In genomic region chr1:156122086-156122485, GRCh38 we compare ENCODE assay signal across 10 cellular contexts. TPM values are rescaled to one million over a fixed set of nuclear protein-coding genes. Genes with fewer than 3 reads are reported as not detected.
DNase-seq lines count a peak whose midpoint lies in the region; ATAC-seq, FAIRE-seq and TF ChIP-seq lines count a peak whose summit lies in the region.
"Had no signal": no experiment of that assay in that cellular context is flagged by ENCODE, and none has a peak within 500 bp of the region (broad histone marks: within the 10 kb centered on the region; RNA-seq: fewer than 3 reads in every experiment).

No MANE protein-coding gene starts in this region.

- no peak overlapping the region for H2AFZ ChIP-seq in keratinocyte (ENCODE audit: control insufficient read depth, low read length)

- dilution Hi-C loops in keratinocyte (cut with MboI; ENCODE audit: extremely low pct_ligation_motif_present, low sequenced_read_pairs), result no loop called here

- H3K4me1 ChIP-seq in keratinocyte (ENCODE audit: control insufficient read depth, extremely low read depth, insufficient read depth, low read length), result peaks cover 85% of the 10 kb centered on the region
- peaks cover 59 to 100% (median 93%) of the 10 kb centered on the region in 6 donors for H3K4me1 ChIP-seq in spleen

- ATAC-seq in HG02884 (IDR thresholded peaks at IDR 0.05; ENCODE audit: unreplicated experiment), result no peak
- ATAC-seq in GM18873 (IDR thresholded peaks at IDR 0.05; ENCODE audit: low FRiP score, unreplicated experiment), result no peak
- ATAC-seq in HG02798 (IDR thresholded peaks at IDR 0.05; ENCODE audit: poor library complexity, unreplicated experiment), result no peak

- peaks cover 81% of the 10 kb centered on the region for H3K79me2 ChIP-seq in keratinocyte (ENCODE audit: control insufficient read depth, insufficient read depth, low read length)

- H3K9ac ChIP-seq in keratinocyte (ENCODE audit: control insufficient read depth, extremely low read depth, insufficient read depth, low read length), result peak overlapping the region; percentile 66

- 59 to 83% (median 74%) methylated on average over 4 of the region's 4 CpGs for WGBS in spleen, 5 donors

- peak overlapping the region; percentile 100 for H3K4me3 ChIP-seq in HFF-Myc (replicated peaks; ENCODE audit: low read depth, low read length)
- peak overlapping the region; percentile 2 for H3K4me3 ChIP-seq in astrocyte of the spinal cord (ENCODE audit: low read depth, low read length)
- H3K4me3 ChIP-seq in keratinocyte (ENCODE audit: control insufficient read depth in 2 of 3, extremely low read depth in 1 of 3, insufficient read depth in 2 of 3, low read depth in 1 of 3, low read length in 3 of 3), result peak overlapping the region; percentile 1 to 68 (median 53)
- peak overlapping the region in 3 of 8 donors; percentile 0 to 48 (median 24) for H3K4me3 ChIP-seq in spleen

- peaks cover 2 to 16% of the 10 kb centered on the region in 2 experiments for H3K36me3 ChIP-seq in keratinocyte (ENCODE audit: control insufficient read depth in 2 of 2, extremely low read depth in 1 of 2, insufficient read depth in 2 of 2, low read length in 2 of 2)
- no peaks in the 10 kb centered on the region for H3K36me3 ChIP-seq in spleen

- intact Hi-C loops in spleen (cut with DNase I; ENCODE audit: low total_unique reads), result no loop called here

- no peak for FAIRE-seq in keratinocyte (lab: Jason Lieb, UNC)

- peak overlapping the region; percentile 97 for H3K27ac ChIP-seq in keratinocyte (ENCODE audit: control insufficient read depth, insufficient read depth, low read length)
- peak overlapping the region; percentile 53 to 92 (median 82) for H3K27ac ChIP-seq in spleen

- DNase-seq in HFF-Myc (ENCODE audit: extremely low read depth, low read depth) (no peak), astrocyte of the spinal cord (ENCODE audit: low read depth, low spot score) (no peak), keratinocyte (ENCODE audit: low read depth, low spot score) (no peak), spleen (no peak), KG1 (lab: John Stamatoyannopoulos, UW) (no peak)
- DNase-seq: activated naive CD4-positive, alpha-beta T cell treated with anti-CD3 and anti-CD28 coated beads, Interleukin-2, amount 10 ng/mL, durations not matched to agents 7 days and 5 days; stimulated activated CD4-positive, alpha-beta T cell treated with anti-CD3 and anti-CD28 coated beads, Interleukin-2, amount 100 ng/mL, for 24 hours had no signal

- peaks cover 22% of the 10 kb centered on the region for H4K20me1 ChIP-seq in keratinocyte (ENCODE audit: control insufficient read depth, extremely low read depth, insufficient read depth, low read length)

- H3K27me3 ChIP-seq in keratinocyte (ENCODE audit: control insufficient read depth, extremely low read depth, insufficient read depth, low read length) (no peaks in the 10 kb centered on the region), spleen (replicated peaks in 1 of 7) (peaks cover 0 to 37% (median 0%) of the 10 kb centered on the region in 7 donors)

- TF ChIP-seq CTCF in HFF-Myc (IDR thresholded peaks at IDR 0.05; ENCODE audit: low read depth, low read length, missing control alignments), result no peak
- no peak for TF ChIP-seq CTCF in astrocyte of the spinal cord (IDR thresholded peaks at IDR 0.05; ENCODE audit: low read depth, low read length)
- no peak for TF ChIP-seq CTCF in keratinocyte (optimal IDR thresholded peaks at IDR 0.05 in 1 of 3, IDR thresholded peaks at IDR 0.05 in 1 of 3, conservative IDR thresholded peaks at IDR 0.05 in 1 of 3; ENCODE audit: extremely low read depth in 1 of 3, insufficient read depth in 2 of 3, low read length in 3 of 3)
- TF ChIP-seq CTCF in spleen (IDR thresholded peaks at IDR 0.05 in 8 of 11, conservative IDR thresholded peaks at IDR 0.05 in 3 of 11), result no peak

- H3K9me3 ChIP-seq in keratinocyte (ENCODE audit: control insufficient read depth, low read depth, low read length) (no peaks in the 10 kb centered on the region), spleen (no peaks in the 10 kb centered on the region)

- in situ Hi-C loops in astrocyte of the spinal cord (cut with HindIII; ENCODE audit: low sequenced_read_pairs), result no loop called here

- no peak for TF ChIP-seq POLR2A in spleen (IDR thresholded peaks at IDR 0.05)

- peak overlapping the region; percentile 97 for H3K4me2 ChIP-seq in keratinocyte (ENCODE audit: control insufficient read depth, extremely low read depth, insufficient read depth, low read depth, low read length)

- H3K9me1 ChIP-seq in keratinocyte (ENCODE audit: control insufficient read depth, extremely low read depth, insufficient read depth, low read length), result peaks cover 3% of the 10 kb centered on the region

RNA-seq across cellular contexts. Expression of gene LMNA, which starts 7.6 kb away (rescaled TPM):
- 368 to 551 TPM (median 444 TPM) in 3 replicates for polyA plus RNA-seq in keratinocyte
- polyA plus RNA-seq in keratinocyte (2011; ENCODE audit: low read depth), result 222 TPM
- 159 and 403 TPM in 2 replicates for polyA plus RNA-seq in keratinocyte (2011; cell fraction: cytosol; rRNA removed)
- 626 and 729 TPM in 2 replicates for polyA plus RNA-seq in keratinocyte (2011; cell fraction: nucleus; rRNA removed)
- 224 and 699 TPM in 2 replicates for polyA plus RNA-seq in keratinocyte (2012; ENCODE audit: low replicate concordance)
- 328 to 615 TPM (median 504 TPM) in 3 replicates for polyA minus RNA-seq in keratinocyte
- 757 TPM for polyA minus RNA-seq in keratinocyte (2011; cell fraction: cytosol; rRNA and poly(A)+ RNA removed)
- polyA minus RNA-seq in keratinocyte (2011; cell fraction: nucleus; rRNA and poly(A)+ RNA removed), result 433 and 457 TPM in 2 replicates
- 100 to 1,000 TPM in 6 of 7 donors, 10 to 100 TPM in 1; 95.1 to 279 (median 124) TPM for total RNA-seq in spleen
- 10 to 100 TPM; 33.9 to 61.1 (median 39.4) TPM for polyA plus RNA-seq in spleen

RNA-seq across cellular contexts. Expression of gene SEMA4A, which starts 31.3 kb away (rescaled TPM):
- polyA plus RNA-seq in keratinocyte (5.7 to 11.0 TPM (median 7.9 TPM) in 3 replicates), spleen (1 to 10 TPM; 7.1 to 9.3 (median 9.1) TPM)
- polyA plus RNA-seq in keratinocyte (2011; ENCODE audit: low read depth), result 2.6 TPM
- 6.8 and 8.9 TPM in 2 replicates for polyA plus RNA-seq in keratinocyte (2011; cell fraction: cytosol; rRNA removed)
- 8.0 and 11.0 TPM in 2 replicates for polyA plus RNA-seq in keratinocyte (2011; cell fraction: nucleus; rRNA removed)
- polyA plus RNA-seq in keratinocyte (2012; ENCODE audit: low replicate concordance), result 9.5 and 9.9 TPM in 2 replicates
- 12.9 to 22.9 TPM (median 13.7 TPM) in 3 replicates for polyA minus RNA-seq in keratinocyte
- polyA minus RNA-seq in keratinocyte (2011; cell fraction: cytosol; rRNA and poly(A)+ RNA removed), result 6.1 TPM
- polyA minus RNA-seq in keratinocyte (2011; cell fraction: nucleus; rRNA and poly(A)+ RNA removed), result 5.4 and 10.0 TPM in 2 replicates
- total RNA-seq in spleen, result 10 to 100 TPM; 21.1 to 65.9 (median 37.7) TPM

RNA-seq across cellular contexts. Expression of gene MEX3A, which starts 39.8 kb away (rescaled TPM):
- polyA plus RNA-seq in keratinocyte (1.1 to 2.0 TPM (median 1.5 TPM) in 3 replicates), spleen (under 1 TPM; 0.11 to 0.17 (median 0.16) TPM)
- 0.75 TPM for polyA plus RNA-seq in keratinocyte (2011; ENCODE audit: low read depth)
- polyA plus RNA-seq in keratinocyte (2011; cell fraction: cytosol; rRNA removed), result 0.83 and 1.5 TPM in 2 replicates
- polyA plus RNA-seq in keratinocyte (2011; cell fraction: nucleus; rRNA removed), result 2.9 and 4.1 TPM in 2 replicates
- polyA plus RNA-seq in keratinocyte (2012; ENCODE audit: low replicate concordance), result 1.1 and 2.1 TPM in 2 replicates
- 1.1 to 4.3 TPM (median 1.7 TPM) in 3 replicates for polyA minus RNA-seq in keratinocyte
- polyA minus RNA-seq in keratinocyte (2011; cell fraction: cytosol; rRNA and poly(A)+ RNA removed), result 0.96 TPM
- polyA minus RNA-seq in keratinocyte (2011; cell fraction: nucleus; rRNA and poly(A)+ RNA removed), result 2.6 and 3.1 TPM in 2 replicates
- under 1 TPM; 0.26 to 0.76 (median 0.38) TPM for total RNA-seq in spleen
